Comparison of ENCODE assay signal across 6 cellular contexts in genomic region chr11:91406009-91406408, GRCh38.
"Had no signal": no experiment of that assay in that cellular context is flagged by ENCODE, and none has a peak within 500 bp of the region (broad histone marks: within the 10 kb centered on the region; RNA-seq: fewer than 3 reads in every experiment).

No MANE protein-coding gene starts in this region.

- H3K4me3 ChIP-seq: GM23248 had no signal

- H3K9ac ChIP-seq: GM23248 had no signal

- FAIRE-seq: H54, HTR-8/SVneo had no signal

- H3K27ac ChIP-seq: GM23248 had no signal

- H2AFZ ChIP-seq: GM23248 had no signal

- DNase-seq: GM23248, GOT3, HCEC 1CT, IMR-90 had no signal
